Comparison of ENCODE assay signal across 3 cellular contexts in genomic region chr2:47099712-47100111, GRCh38. TPM values are rescaled to one million over a fixed set of nuclear protein-coding genes. Genes with fewer than 3 reads are reported as not detected.
"Had no signal": no experiment of that assay in that cellular context is flagged by ENCODE, and none has a peak within 500 bp of the region (broad histone marks: within the 10 kb centered on the region; RNA-seq: fewer than 3 reads in every experiment).

No MANE protein-coding gene starts in this region.

RNA-seq across cellular contexts. Expression of gene STPG4, which starts 55.4 kb away (rescaled TPM):
- total RNA-seq: GM23248, H4, H7 had no signal
